ENCODE assay signal across 20 cellular contexts in the genomic region with DNA sequence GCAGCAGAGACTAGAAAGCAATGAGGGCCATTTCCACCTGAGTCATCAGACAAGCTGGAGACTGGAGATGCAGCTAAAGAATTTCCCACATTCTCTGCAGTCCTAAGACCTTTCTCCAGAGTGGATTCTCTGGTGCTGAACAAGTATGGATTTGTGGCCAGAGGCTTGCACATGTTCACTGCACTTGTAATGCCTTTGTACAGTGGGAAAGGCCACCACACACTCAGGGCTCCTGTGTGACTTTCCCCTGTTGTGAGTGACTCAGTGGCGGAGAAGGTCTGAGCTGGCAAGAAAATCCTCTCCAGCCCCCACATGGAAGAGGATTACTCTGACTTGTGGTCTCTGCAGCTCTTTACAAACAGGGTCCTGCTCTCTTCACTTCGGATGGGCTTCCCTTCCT.
"Had no signal": no experiment of that assay in that cellular context is flagged by ENCODE, and none has a peak within 500 bp of the region (broad histone marks: within the 10 kb centered on the region; RNA-seq: fewer than 3 reads in every experiment).

No MANE protein-coding gene starts in this region.

- FAIRE-seq: endothelial cell of umbilical vein, frontal cortex, small intestine had no signal

- H3K79me2 ChIP-seq: parathyroid adenoma had no signal

- H2AFZ ChIP-seq: parathyroid adenoma had no signal

- H3K4me3 ChIP-seq: body of pancreas, heart left ventricle, lower lobe of right lung, suprapubic skin, upper lobe of left lung had no signal

- ATAC-seq: body of pancreas, heart left ventricle, left colon, WTC11 had no signal

- DNase-seq: activated CD4-positive, alpha-beta memory T cell treated with anti-CD3 and anti-CD28 coated beads, Interleukin-2, amount 10 ng/mL, durations not matched to agents 7 days and 5 days; activated CD4-positive, alpha-beta T cell treated with anti-CD3 and anti-CD28 coated beads for 4 hours; activated naive CD4-positive, alpha-beta T cell treated with anti-CD3 and anti-CD28 coated beads, Interleukin-2, amount 50 U/mL, for 16 hours; activated T-cell treated with anti-CD3 and anti-CD28 coated beads, Interleukin-2, amount 50 U/mL, for 24 hours; body of pancreas; effector CD8-positive, alpha-beta T cell; heart left ventricle; left colon; lower lobe of right lung; midbrain; naive B cell; retina; small intestine; T-helper 2 cell; upper lobe of left lung had no signal

- H3K4me1 ChIP-seq: body of pancreas, heart left ventricle, lower lobe of right lung, parathyroid adenoma, suprapubic skin, upper lobe of left lung had no signal

- H3K27ac ChIP-seq: body of pancreas, heart left ventricle, lower lobe of right lung, parathyroid adenoma, suprapubic skin, upper lobe of left lung had no signal

- H3K36me3 ChIP-seq: heart left ventricle, lower lobe of right lung, suprapubic skin, upper lobe of left lung had no signal

- H3K27me3 ChIP-seq: body of pancreas, heart left ventricle, suprapubic skin, upper lobe of left lung had no signal

- H3K9me3 ChIP-seq: body of pancreas, lower lobe of right lung had no signal
